8 cellular contexts compared by ENCODE assay signal in genomic region chr3:183306798-183307671, GRCh38. TPM values are rescaled to one million over a fixed set of nuclear protein-coding genes. Genes with fewer than 3 reads are reported as not detected.
A peak's percentile ranks its signal among the peaks of the same experiment; 100 is the strongest.
DNase-seq lines count a peak whose midpoint lies in the region; ATAC-seq and TF ChIP-seq lines count a peak whose summit lies in the region.

No MANE protein-coding gene starts in this region.

- DNase-seq in Caco-2 (peak; percentile 20 to 55), NB4 (ENCODE audit: low read depth) (peak; percentile 89), Right ventricle myocardium superior (peak; percentile 87), retinal pigment epithelial cell (ENCODE audit: low read depth) (peak; percentile 52), coronary artery (ENCODE audit: low spot score) (no peak), cortex of kidney (lab: John Stamatoyannopoulos, UW) (no peak)
- peak; percentile 67 to 69 for DNase-seq in activated T-cell treated with anti-CD3 and anti-CD28 coated beads, Interleukin-2, amount 50 U/mL, for 48 hours

- no peak for TF ChIP-seq POLR2A in NB4 (IDR thresholded peaks at IDR 0.05; ENCODE audit: extremely low read depth, insufficient read length)

- 0 out of 2 replicates have a peak, but pooled peaks cover 4% of the 10 kb centered on the region for H3K9me3 ChIP-seq in Caco-2

- no peak overlapping the region for H3K4me3 ChIP-seq in Caco-2 (ENCODE audit: low read depth, low read length)
- H3K4me3 ChIP-seq in NB4 (ENCODE audit: low read depth, low read length): no peak overlapping the region
- no peak overlapping the region for H3K4me3 ChIP-seq in retinal pigment epithelial cell (ENCODE audit: low read length)
- H3K4me3 ChIP-seq in coronary artery: no peak overlapping the region

- no TSS peak for BruUV-seq in Caco-2 (replicated peaks; lab: Mats Ljungman, UMichigan)

- H3K27ac Mint-ChIP-seq in Caco-2 (ENCODE audit: unreplicated experiment): peak overlapping the region; percentile 68

- no peaks in the 10 kb centered on the region for H3K9me3 Mint-ChIP-seq in Caco-2 (ENCODE audit: unreplicated experiment)

- CTCF ChIA-PET in Caco-2 (lab: Charles Lee): no interaction called here

- peaks cover 6% of the 10 kb centered on the region for H3K36me3 Mint-ChIP-seq in Caco-2 (ENCODE audit: insufficient read depth, unreplicated experiment)

- no peaks in the 10 kb centered on the region for H3K27me3 ChIP-seq in Caco-2 (replicated peaks; ENCODE audit: control insufficient read depth, insufficient read depth, low read length)

- POLR2A ChIA-PET in Caco-2 (lab: Charles Lee): no interaction called here

- peak overlapping the region in 1 of 2 donors; percentile 69 for H3K27ac ChIP-seq in coronary artery

- TF ChIP-seq CTCF in Caco-2 (IDR thresholded peaks at IDR 0.05; ENCODE audit: insufficient read depth in 1 of 2, low read depth in 1 of 2, low read length in 1 of 2, severe bottlenecking in 1 of 2, unreplicated experiment in 1 of 2) (no peak), NB4 (IDR thresholded peaks at IDR 0.05; ENCODE audit: low read depth, low read length) (no peak), retinal pigment epithelial cell (conservative IDR thresholded peaks at IDR 0.05; ENCODE audit: low read depth, low read length) (no peak), coronary artery (IDR thresholded peaks at IDR 0.05) (no peak)

- H3K4me3 Mint-ChIP-seq in Caco-2 (ENCODE audit: unreplicated experiment): no peak overlapping the region

- no peaks in the 10 kb centered on the region for H3K36me3 ChIP-seq in Caco-2 (ENCODE audit: control insufficient read depth, insufficient read depth, low read length)

- H3K4me1 Mint-ChIP-seq in Caco-2 (ENCODE audit: low read depth, unreplicated experiment): peaks cover 29% of the 10 kb centered on the region

- H3K4me1 ChIP-seq in Caco-2: peaks cover 20% of the 10 kb centered on the region

- intact Hi-C loops in Caco-2 (cut with micrococcal nuclease; ENCODE audit: unreplicated experiment): loop anchor here (2.0 kb wide), 1 partner anchor 16 kb away; no protein-coding TSS in a partner anchor
- intact Hi-C loops in Right ventricle myocardium superior (cut with DNase I): no loop called here

- no peaks in the 10 kb centered on the region for H3K27me3 Mint-ChIP-seq in Caco-2 (ENCODE audit: insufficient read depth, unreplicated experiment)

- ATAC-seq in GM21717 (IDR thresholded peaks at IDR 0.05; ENCODE audit: unreplicated experiment) (peak; percentile 93), Right ventricle myocardium superior (ENCODE audit: poor library complexity) (peak; percentile 85)

RNA-seq across cellular contexts. Expression of gene B3GNT5, which starts 54.0 kb away (rescaled TPM):
- 9.4 and 10.9 TPM in 2 replicates for total RNA-seq in Caco-2 (2022)
- total RNA-seq in Right ventricle myocardium superior: 1.3 TPM

Comparison
In these comparisons a context has a peak if more than half of its experiments do, and no peak if none do; other contexts are left out.
1. DNase-seq: peak in Caco-2 (2 of 2), NB4 (single experiment), activated T-cell treated with anti-CD3 and anti-CD28 coated beads, Interleukin-2, amount 50 U/mL, for 48 hours (2 of 2), Right ventricle myocardium superior (single experiment) and retinal pigment epithelial cell (single experiment); none in coronary artery (single experiment) and cortex of kidney (single experiment).